Comparison of ENCODE assay signal across 1 cellular context in genomic region chr18:48108136-48108535, GRCh38.
TF ChIP-seq lines count a peak whose summit lies in the region.

No MANE protein-coding gene starts in this region.

TF ChIP-seq in H1, 55 proteins besides CTCF, POLR2A, EP300 and RAD21 (continued from another document):
- TF ChIP-seq EGR1 (IDR thresholded peaks at IDR 0.05; ENCODE audit: borderline replicate concordance, low read depth, low read length) (no peak), RFX5 (IDR thresholded peaks at IDR 0.05; ENCODE audit: borderline replicate concordance, low read depth, low read length) (no peak), RNF2 (IDR thresholded peaks at IDR 0.05; ENCODE audit: borderline replicate concordance, low read depth, low read length, missing control alignments, poor library complexity, severe bottlenecking) (no peak), CHD7 (IDR thresholded peaks at IDR 0.05; ENCODE audit: insufficient replicate concordance, low read length) (no peak), HDAC6 (IDR thresholded peaks at IDR 0.05; ENCODE audit: low read depth, low read length) (no peak), E2F6 (IDR thresholded peaks at IDR 0.05) (no peak), CTBP2 (IDR thresholded peaks at IDR 0.05; ENCODE audit: borderline replicate concordance, insufficient read depth, insufficient read length, low read length) (no peak), CBX5 (IDR thresholded peaks at IDR 0.05; ENCODE audit: low read depth, low read length) (no peak), HDAC2 (IDR thresholded peaks at IDR 0.05; ENCODE audit: borderline replicate concordance in 1 of 2, low read depth in 2 of 2, low read length in 2 of 2) (no peak), KDM5A (IDR thresholded peaks at IDR 0.05; ENCODE audit: low read length) (no peak)
